Comparison of ENCODE assay signal across 19 cellular contexts in genomic region chr1:153431928-153432327, GRCh38. TPM values are rescaled to one million over a fixed set of nuclear protein-coding genes. Genes with fewer than 3 reads are reported as not detected.
DNase-seq lines count a peak whose midpoint lies in the region; ATAC-seq and TF ChIP-seq lines count a peak whose summit lies in the region.
"Had no signal": no experiment of that assay in that cellular context is flagged by ENCODE, and none has a peak within 500 bp of the region (broad histone marks: within the 10 kb centered on the region; RNA-seq: fewer than 3 reads in every experiment).

No MANE protein-coding gene starts in this region.

- H3K9me3 ChIP-seq in right atrium auricular region (no peaks in the 10 kb centered on the region), esophagus muscularis mucosa (no peaks in the 10 kb centered on the region), vagina (no peaks in the 10 kb centered on the region)
- H3K9me3 ChIP-seq: A549, Caco-2, HAP-1 had no signal

- no peak overlapping the region for H3K27ac Mint-ChIP-seq in activated T-helper 17 cell treated with anti-CD3 and anti-CD28 coated beads, Interleukin-2, amount 50 U/mL, for 72 hours
- H3K27ac Mint-ChIP-seq: CD4-positive, CD25-positive, alpha-beta regulatory T cell; CD8-positive, alpha-beta T cell; HFFc6 had no signal

- intact Hi-C loops in Right ventricle myocardium inferior (cut with DNase I) (no loop called here), esophagus muscularis mucosa (cut with DNase I) (no loop called here), vagina (cut with DNase I) (no loop called here), posterior vena cava (cut with DNase I) (no loop called here)

- DNase-seq in right atrium auricular region (ENCODE audit: low spot score): peak; percentile 21
- DNase-seq in Right ventricle myocardium inferior (ENCODE audit: missing footprints): no peak
- peak; percentile 14 for DNase-seq in coronary artery (ENCODE audit: low spot score)
- peak; percentile 86 for DNase-seq in esophagus muscularis mucosa (ENCODE audit: extremely low spot score)
- peak; percentile 31 to 47 for DNase-seq in vagina (ENCODE audit: extremely low spot score in 2 of 2)
- DNase-seq in posterior vena cava (ENCODE audit: low spot score): no peak
- DNase-seq in NCI-H1694 (lab: John Stamatoyannopoulos, UW): no peak
- DNase-seq: 8988T; ACHN; Caco-2; CD4-positive, CD25-positive, alpha-beta regulatory T cell; CD8-positive, alpha-beta T cell; DND-41; GOT3; HFFc6 had no signal

- TF ChIP-seq EP300 in esophagus muscularis mucosa (IDR thresholded peaks at IDR 0.05): no peak

- 55% methylated on average over 4 of the region's 4 CpGs for WGBS in esophagus muscularis mucosa

- no peak for TF ChIP-seq POLR2A in esophagus muscularis mucosa (IDR thresholded peaks at IDR 0.05; ENCODE audit: low read depth)
- no peak for TF ChIP-seq POLR2A in vagina (IDR thresholded peaks at IDR 0.05)

- no peak for TF ChIP-seq CTCF in right atrium auricular region (IDR thresholded peaks at IDR 0.05)
- no peak for TF ChIP-seq CTCF in coronary artery (IDR thresholded peaks at IDR 0.05)
- TF ChIP-seq CTCF in esophagus muscularis mucosa (IDR thresholded peaks at IDR 0.05): no peak
- no peak for TF ChIP-seq CTCF in vagina (IDR thresholded peaks at IDR 0.05)

- H3K27me3 ChIP-seq in right atrium auricular region: no peaks in the 10 kb centered on the region
- H3K27me3 ChIP-seq in esophagus muscularis mucosa: peaks cover 0 to 40% (median 0%) of the 10 kb centered on the region in 4 donors
- H3K27me3 ChIP-seq in vagina: no peaks in the 10 kb centered on the region

- ATAC-seq in Right ventricle myocardium inferior: no peak
- no peak for ATAC-seq in activated T-helper 17 cell treated with anti-CD3 and anti-CD28 coated beads, Interleukin-2, amount 50 U/mL, for 72 hours (replicated peaks)
- ATAC-seq: A549; CD8-positive, alpha-beta T cell had no signal

- H3K27ac ChIP-seq in right atrium auricular region (no peak overlapping the region), coronary artery (no peak overlapping the region), esophagus muscularis mucosa (replicated peaks in 1 of 4) (no peak overlapping the region), vagina (no peak overlapping the region)
- H3K27ac ChIP-seq: A549, C4-2B had no signal

- no peaks in the 10 kb centered on the region for H3K9me3 Mint-ChIP-seq in activated T-helper 17 cell treated with anti-CD3 and anti-CD28 coated beads, Interleukin-2, amount 50 U/mL, for 72 hours
- H3K9me3 Mint-ChIP-seq: CD8-positive, alpha-beta T cell; HFFc6 had no signal

- H3K4me3 Mint-ChIP-seq in activated T-helper 17 cell treated with anti-CD3 and anti-CD28 coated beads, Interleukin-2, amount 50 U/mL, for 72 hours: no peak overlapping the region
- H3K4me3 Mint-ChIP-seq: CD4-positive, CD25-positive, alpha-beta regulatory T cell; CD8-positive, alpha-beta T cell; HFFc6 had no signal

- H3K36me3 ChIP-seq in right atrium auricular region (no peaks in the 10 kb centered on the region), esophagus muscularis mucosa (no peaks in the 10 kb centered on the region), vagina (no peaks in the 10 kb centered on the region)
- H3K36me3 ChIP-seq: HAP-1 had no signal

- H3K4me1 Mint-ChIP-seq in activated T-helper 17 cell treated with anti-CD3 and anti-CD28 coated beads, Interleukin-2, amount 50 U/mL, for 72 hours: no peaks in the 10 kb centered on the region
- H3K4me1 Mint-ChIP-seq: CD4-positive, CD25-positive, alpha-beta regulatory T cell had no signal

- peaks cover 16% of the 10 kb centered on the region for H3K27me3 Mint-ChIP-seq in activated T-helper 17 cell treated with anti-CD3 and anti-CD28 coated beads, Interleukin-2, amount 50 U/mL, for 72 hours

- no peak overlapping the region for H3K4me3 ChIP-seq in right atrium auricular region
- no peak overlapping the region for H3K4me3 ChIP-seq in coronary artery
- H3K4me3 ChIP-seq in esophagus muscularis mucosa: no peak overlapping the region
- H3K4me3 ChIP-seq in vagina: no peak overlapping the region
- H3K4me3 ChIP-seq: A549, HAP-1 had no signal

- H3K4me1 ChIP-seq in right atrium auricular region (no peaks in the 10 kb centered on the region), esophagus muscularis mucosa (no peaks in the 10 kb centered on the region), vagina (no peaks in the 10 kb centered on the region)
- H3K4me1 ChIP-seq: A549, Caco-2, HAP-1 had no signal

- H3K36me3 Mint-ChIP-seq in activated T-helper 17 cell treated with anti-CD3 and anti-CD28 coated beads, Interleukin-2, amount 50 U/mL, for 72 hours (ENCODE audit: low read depth): no peaks in the 10 kb centered on the region
- H3K36me3 Mint-ChIP-seq: CD4-positive, CD25-positive, alpha-beta regulatory T cell; CD8-positive, alpha-beta T cell had no signal

RNA-seq across cellular contexts. Expression of gene S100A7A, which starts 15.6 kb away (rescaled TPM):
- total RNA-seq in right atrium auricular region (not detected), Right ventricle myocardium inferior (not detected), esophagus muscularis mucosa (not detected), vagina (not detected), posterior vena cava (not detected)
- not detected for total RNA-seq in activated T-helper 17 cell treated with anti-CD3 and anti-CD28 coated beads, Interleukin-2, amount 50 U/mL, for 72 hours
- total RNA-seq: Caco-2; CD4-positive, CD25-positive, alpha-beta regulatory T cell; CD8-positive, alpha-beta T cell; HFFc6 had no signal

RNA-seq across cellular contexts. Expression of gene S100A7, which starts 28.5 kb away (rescaled TPM):
- total RNA-seq in right atrium auricular region (not detected), Right ventricle myocardium inferior (not detected), esophagus muscularis mucosa (not detected), vagina (36.6 TPM), posterior vena cava (not detected)
- not detected for total RNA-seq in activated T-helper 17 cell treated with anti-CD3 and anti-CD28 coated beads, Interleukin-2, amount 50 U/mL, for 72 hours
- total RNA-seq: Caco-2; CD4-positive, CD25-positive, alpha-beta regulatory T cell; CD8-positive, alpha-beta T cell; HFFc6 had no signal

RNA-seq across cellular contexts. Expression of gene S100A8, which starts 41.1 kb away (rescaled TPM):
- total RNA-seq in right atrium auricular region (10 to 100 TPM; 19.1 to 37.1 TPM), Right ventricle myocardium inferior (79.9 TPM), esophagus muscularis mucosa (100 to 1,000 TPM in 1 of 4 donors, 10 to 100 TPM in 2, 1 to 10 TPM in 1; 9.9 to 155 (median 12.0) TPM), vagina (1,155 TPM), posterior vena cava (100 to 1,000 TPM; 123 to 360 TPM)
- total RNA-seq in activated T-helper 17 cell treated with anti-CD3 and anti-CD28 coated beads, Interleukin-2, amount 50 U/mL, for 72 hours: not detected
- total RNA-seq: Caco-2; CD4-positive, CD25-positive, alpha-beta regulatory T cell; HFFc6 had no signal

RNA-seq across cellular contexts. Expression of gene S100A12, which starts 56.5 kb away (rescaled TPM):
- total RNA-seq in right atrium auricular region (1 to 10 TPM; 5.5 to 5.7 TPM), Right ventricle myocardium inferior (4.0 TPM), esophagus muscularis mucosa (10 to 100 TPM in 1 of 4 donors, not detected in 3; 33.1 TPM), vagina (4.2 TPM), posterior vena cava (10 to 100 TPM; 12.6 to 34.4 TPM)
- not detected for total RNA-seq in activated T-helper 17 cell treated with anti-CD3 and anti-CD28 coated beads, Interleukin-2, amount 50 U/mL, for 72 hours
- total RNA-seq: Caco-2; CD4-positive, CD25-positive, alpha-beta regulatory T cell; CD8-positive, alpha-beta T cell; HFFc6 had no signal

Comparison
In these comparisons a context has a peak if more than half of its experiments do, and no peak if none do; other contexts are left out.
1. DNase-seq: peak in right atrium auricular region (single experiment), coronary artery (single experiment), esophagus muscularis mucosa (single experiment) and vagina (2 of 2); none in Right ventricle myocardium inferior (single experiment), posterior vena cava (single experiment) and NCI-H1694 (single experiment).
2. RNA of gene S100A7, which starts 28.5 kb away (total RNA-seq): 36.6 TPM in vagina (single experiment); not detected in activated T-helper 17 cell treated with anti-CD3 and anti-CD28 coated beads, Interleukin-2, amount 50 U/mL, for 72 hours, not detected in right atrium auricular region, not detected in Right ventricle myocardium inferior (single experiment), not detected in esophagus muscularis mucosa and not detected in posterior vena cava; every median in the first group is over 10 times any median in the second.
3. RNA of gene S100A8, which starts 41.1 kb away (total RNA-seq): 1,155 TPM in vagina (single experiment), 123 to 360 TPM in posterior vena cava, 79.9 TPM in Right ventricle myocardium inferior (single experiment), 19.1 to 37.1 TPM in right atrium auricular region and 9.9 to 155 TPM in esophagus muscularis mucosa; not detected in activated T-helper 17 cell treated with anti-CD3 and anti-CD28 coated beads, Interleukin-2, amount 50 U/mL, for 72 hours; every median in the first group is over 10 times any median in the second.